In the genomic region with DNA sequence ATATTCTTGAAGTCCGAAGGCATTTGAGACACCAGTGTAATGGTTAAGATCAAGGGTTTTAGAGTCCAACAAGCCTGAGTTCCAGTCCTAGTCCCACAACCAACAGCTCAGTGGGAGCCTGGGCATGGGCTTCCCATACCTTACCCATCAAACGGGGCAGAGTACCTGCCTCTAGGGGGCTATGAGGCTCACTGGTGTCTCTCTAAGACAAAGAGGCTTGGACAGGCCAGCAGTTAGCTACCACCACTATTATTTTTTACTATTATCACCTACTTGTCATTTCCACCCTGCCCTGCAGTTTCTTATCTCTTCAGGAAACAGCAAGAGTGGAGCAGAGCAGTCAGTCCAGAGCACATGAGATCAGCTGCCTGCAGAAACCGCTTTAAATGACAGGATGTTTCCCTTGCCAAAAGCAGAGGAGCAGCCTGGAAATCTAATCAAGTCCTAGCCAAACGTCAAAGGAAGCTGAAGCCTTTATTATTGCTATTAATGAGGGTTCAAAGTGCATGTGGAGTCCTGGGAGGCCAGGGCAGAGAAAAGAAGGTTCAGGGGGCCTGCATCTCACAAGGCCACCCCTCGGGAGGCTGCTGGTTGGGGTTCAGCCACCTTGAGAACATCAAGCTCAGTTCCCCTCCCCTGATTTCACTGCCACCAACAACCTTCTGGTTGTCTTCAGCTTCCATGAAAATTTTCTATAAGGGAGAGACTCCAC, we compare ENCODE assay signal across 10 cellular contexts.
DNase-seq lines count a peak whose midpoint lies in the region; ATAC-seq and TF ChIP-seq lines count a peak whose summit lies in the region.
"Had no signal": no experiment of that assay in that cellular context is flagged by ENCODE, and none has a peak within 500 bp of the region (broad histone marks: within the 10 kb centered on the region; RNA-seq: fewer than 3 reads in every experiment).

No MANE protein-coding gene starts in this region.

- no peak overlapping the region for H3K4me3 ChIP-seq in BE2C (ENCODE audit: low read depth, low read length)
- no peak overlapping the region for H3K4me3 ChIP-seq in endodermal cell (ENCODE audit: low read length)
- no peak overlapping the region for H3K4me3 ChIP-seq in mesenchymal stem cell (ENCODE audit: insufficient read depth in 1 of 2, low read depth in 1 of 2, low read length in 2 of 2)
- no peak overlapping the region for H3K4me3 ChIP-seq in MM.1S (ENCODE audit: low read length)

- TF ChIP-seq CTCF in BE2C (IDR thresholded peaks at IDR 0.05; ENCODE audit: low read depth, low read length) = peak; percentile 70
- TF ChIP-seq CTCF in endodermal cell (conservative IDR thresholded peaks at IDR 0.05) = peak; percentile 78
- TF ChIP-seq CTCF in MM.1S (IDR thresholded peaks at IDR 0.05; ENCODE audit: low read length) = no peak

- H4K20me1 ChIP-seq in MM.1S (ENCODE audit: insufficient read depth, low read length) = no peaks in the 10 kb centered on the region

- 79 to 82% methylated on average over 5 of the region's 5 CpGs for WGBS in endodermal cell (ENCODE audit: insufficient coverage in 1 of 2, insufficient read length in 1 of 2), 2 experiments
- 32% methylated on average over 5 of the region's 5 CpGs for WGBS in mesenchymal stem cell

- H3K27me3 ChIP-seq in BE2C = no peaks in the 10 kb centered on the region
- H3K27me3 ChIP-seq in endodermal cell (ENCODE audit: control insufficient read depth, insufficient read depth, low read length, poor library complexity, severe bottlenecking) = peaks cover 14% of the 10 kb centered on the region
- H3K27me3 ChIP-seq in mesenchymal stem cell (ENCODE audit: control insufficient read depth in 1 of 2, insufficient read depth in 1 of 2, low read length in 2 of 2) = no peaks in the 10 kb centered on the region
- H3K27me3 ChIP-seq in MM.1S (replicated peaks; ENCODE audit: insufficient read depth, low read length) = no peaks in the 10 kb centered on the region

- H3K27me3 Mint-ChIP-seq in endodermal cell (ENCODE audit: insufficient read depth) (peaks cover 50% of the 10 kb centered on the region), T-cell (peaks cover 3% of the 10 kb centered on the region in 2 donors)

- H3K27ac ChIP-seq in endodermal cell (ENCODE audit: low read depth, low read length) (no peak overlapping the region), mesenchymal stem cell (ENCODE audit: low read length, poor library complexity, severe bottlenecking) (no peak overlapping the region), MM.1S (ENCODE audit: low read length) (no peak overlapping the region)

- H2BK120ac ChIP-seq in mesenchymal stem cell (ENCODE audit: low read depth, low read length) = no peak overlapping the region

- no peaks in the 10 kb centered on the region for H3K9me3 Mint-ChIP-seq in endodermal cell
- H3K9me3 Mint-ChIP-seq in T-cell = no peaks in the 10 kb centered on the region

- no peaks in the 10 kb centered on the region for H3F3A ChIP-seq in MM.1S (ENCODE audit: insufficient read depth, low read length)

- H3K9me3 ChIP-seq in BE2C (no peaks in the 10 kb centered on the region), endodermal cell (ENCODE audit: control insufficient read depth, low read length) (no peaks in the 10 kb centered on the region), mesenchymal stem cell (ENCODE audit: control insufficient read depth, low read length) (no peaks in the 10 kb centered on the region), MM.1S (replicated peaks; ENCODE audit: insufficient read depth, low read length) (no peaks in the 10 kb centered on the region)

- H3K36me3 Mint-ChIP-seq in endodermal cell (ENCODE audit: low read depth) (no peaks in the 10 kb centered on the region), T-cell (no peaks in the 10 kb centered on the region)

- H2AFZ ChIP-seq in mesenchymal stem cell (ENCODE audit: low read depth, low read length) (no peak overlapping the region), MM.1S (ENCODE audit: low read length) (no peak overlapping the region)

- H3K36me3 ChIP-seq in BE2C = no peaks in the 10 kb centered on the region
- H3K36me3 ChIP-seq in endodermal cell (ENCODE audit: control insufficient read depth, insufficient read depth, low read length) = no peaks in the 10 kb centered on the region
- H3K36me3 ChIP-seq in mesenchymal stem cell (ENCODE audit: control insufficient read depth in 1 of 2, insufficient read depth in 2 of 2, low read depth in 1 of 2, low read length in 2 of 2) = no peaks in the 10 kb centered on the region
- no peaks in the 10 kb centered on the region for H3K36me3 ChIP-seq in MM.1S (replicated peaks; ENCODE audit: insufficient read depth, low read length)

- DNase-seq in BE2C (peak; percentile 82), NCI-H226 (peak; percentile 76), endodermal cell (peak; percentile 78), mesenchymal stem cell (peak; percentile 65), MM.1S (no peak), T-cell (no peak)
- DNase-seq: NCI-H524, nucleus accumbens had no signal

- peak overlapping the region; percentile 40 to 90 for H3K18ac ChIP-seq in mesenchymal stem cell (ENCODE audit: low read depth in 1 of 2, low read length in 2 of 2)

- H3K4me1 ChIP-seq in BE2C (peaks cover 62% of the 10 kb centered on the region), endodermal cell (ENCODE audit: control insufficient read depth, insufficient read depth, low read length) (peaks cover 15% of the 10 kb centered on the region), mesenchymal stem cell (ENCODE audit: control insufficient read depth, insufficient read depth, low read depth, low read length) (peaks cover 16% of the 10 kb centered on the region), MM.1S (ENCODE audit: low read length) (no peaks in the 10 kb centered on the region)

- H3K79me2 ChIP-seq in MM.1S (ENCODE audit: low read length) = no peaks in the 10 kb centered on the region

- CTCF ChIA-PET in T-cell (lab: Charles Lee) = interaction anchor here in 1 of 2 donors (0.6 kb wide), 1 partner anchor 326 kb away, joined by 7 read pairs; no protein-coding TSS in a partner anchor

- no peaks in the 10 kb centered on the region for H3K79me1 ChIP-seq in mesenchymal stem cell (replicated peaks; ENCODE audit: low read length, poor library complexity, severe bottlenecking)

- H4K91ac ChIP-seq in mesenchymal stem cell (ENCODE audit: low read length) = no peak overlapping the region

- peak overlapping the region; percentile 46 to 88 for H3K4ac ChIP-seq in mesenchymal stem cell (ENCODE audit: low read depth in 1 of 2, low read length in 2 of 2)

- H3K4me3 Mint-ChIP-seq in endodermal cell (no peak overlapping the region), T-cell (no peak overlapping the region)

- no peak overlapping the region for H2BK15ac ChIP-seq in mesenchymal stem cell (ENCODE audit: low read depth, poor library complexity, severe bottlenecking)

- peak overlapping the region; percentile 16 for H4K8ac ChIP-seq in mesenchymal stem cell (ENCODE audit: low read length)

- H3K9ac ChIP-seq in endodermal cell (ENCODE audit: extremely low read depth, low read length, poor library complexity, severe bottlenecking) (no peak overlapping the region), mesenchymal stem cell (ENCODE audit: low read length) (no peak overlapping the region), MM.1S (ENCODE audit: low read length) (no peak overlapping the region)

- H2BK5ac ChIP-seq in mesenchymal stem cell (ENCODE audit: low read depth, low read length, poor library complexity, severe bottlenecking) = no peak overlapping the region

- H3K4me2 ChIP-seq in mesenchymal stem cell (ENCODE audit: low read length, poor library complexity, severe bottlenecking) (no peak overlapping the region), MM.1S (ENCODE audit: low read depth, low read length) (no peak overlapping the region)

- no peak for ATAC-seq in HG02798 (IDR thresholded peaks at IDR 0.05; ENCODE audit: poor library complexity, unreplicated experiment)
- ATAC-seq in T-cell (replicated peaks in 1 of 4) = no peak
- no peak for ATAC-seq in GM21528 (IDR thresholded peaks at IDR 0.05; ENCODE audit: low FRiP score, unreplicated experiment)

- H3K27ac Mint-ChIP-seq in endodermal cell = peak overlapping the region; percentile 31
- no peak overlapping the region for H3K27ac Mint-ChIP-seq in T-cell

- no peaks in the 10 kb centered on the region for H3K9me2 ChIP-seq in MM.1S (replicated peaks; ENCODE audit: insufficient read depth, low read length)

- no peak overlapping the region for H2AK5ac ChIP-seq in mesenchymal stem cell (ENCODE audit: low read length, severe bottlenecking)

- peaks cover 13% of the 10 kb centered on the region for H3K4me1 Mint-ChIP-seq in endodermal cell
- peaks cover 7 to 19% (median 17%) of the 10 kb centered on the region in 3 donors for H3K4me1 Mint-ChIP-seq in T-cell

- H3K23ac ChIP-seq in mesenchymal stem cell (ENCODE audit: low read length in 2 of 2) = no peak overlapping the region

- H3K14ac ChIP-seq in mesenchymal stem cell (ENCODE audit: low read length in 2 of 2) = no peak overlapping the region

- POLR2A ChIA-PET in T-cell (lab: Charles Lee) = no interaction called here

- peak overlapping the region; percentile 46 to 90 for H2BK12ac ChIP-seq in mesenchymal stem cell (ENCODE audit: low read length in 2 of 2)

Comparison
In these comparisons a context has a peak if more than half of its experiments do, and no peak if none do; other contexts are left out.
1. DNase-seq: peak in BE2C (single experiment), NCI-H226 (single experiment), endodermal cell (single experiment) and mesenchymal stem cell (single experiment); none in MM.1S (single experiment) and T-cell (0 of 34).